ENCODE assay signal across 23 cellular contexts in the genomic region with DNA sequence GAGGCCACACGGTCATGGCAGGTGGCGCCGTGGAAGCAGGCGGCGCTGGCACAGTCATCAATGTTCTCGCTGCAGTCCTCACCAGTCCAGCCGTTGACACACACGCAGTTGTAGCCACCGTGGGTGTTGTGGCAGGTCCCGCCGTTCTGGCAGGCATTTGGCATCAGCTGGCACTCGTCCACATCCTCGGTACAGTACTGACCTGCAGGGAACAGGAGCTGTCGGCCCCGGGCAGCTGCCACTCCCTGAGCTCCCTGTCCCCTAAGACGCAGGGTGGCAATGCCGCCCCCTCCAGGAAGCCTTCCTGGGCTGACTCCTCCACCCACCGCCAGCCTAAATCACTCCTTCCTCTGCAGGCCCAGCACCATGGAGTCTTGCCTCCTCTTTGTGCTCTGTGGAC.
"Had no signal": no experiment of that assay in that cellular context is flagged by ENCODE, and none has a peak within 500 bp of the region (broad histone marks: within the 10 kb centered on the region; RNA-seq: fewer than 3 reads in every experiment).

No MANE protein-coding gene starts in this region.

- H3K4me1 ChIP-seq: ascending aorta, prostate gland, testis had no signal

- H3K27ac ChIP-seq: ascending aorta, brain microvascular endothelial cell, prostate gland, testis, WERI-Rb-1 had no signal

- ATAC-seq: activated CD8-positive, alpha-beta T cell treated with anti-CD3 and anti-CD28 coated beads, Interleukin-2, amount 10 ng/mL, durations not matched to agents 7 days and 5 days; activated naive CD4-positive, alpha-beta T cell treated with anti-CD3 and anti-CD28 coated beads, Interleukin-2, amount 50 U/mL, for 72 hours; activated T-helper 17 cell treated with anti-CD3 and anti-CD28 coated beads, Interleukin-2, amount 50 U/mL, for 72 hours; effector memory CD8-positive, alpha-beta T cell; esophagus mucosa; left cardiac atrium; natural killer cell; stimulated activated naive B cell treated with anti-CD40 and anti-IgM and Interleukin-4, amounts not matched to agents 10 μg/mL and 1 μg/mL and 100 μg/mL, for 72 hours had no signal

- H3K4me3 ChIP-seq: ascending aorta, dorsolateral prefrontal cortex, lung, prostate gland, testis had no signal

- H3K27me3 ChIP-seq: ascending aorta, brain microvascular endothelial cell, dorsolateral prefrontal cortex, testis had no signal

- H3K9me3 ChIP-seq: ascending aorta, prostate gland, testis had no signal

- DNase-seq: activated CD4-positive, alpha-beta T cell treated with anti-CD3 and anti-CD28 coated beads for 1 hour; activated CD4-positive, alpha-beta T cell treated with anti-CD3 and anti-CD28 coated beads, Interleukin-2, amount 50 U/mL, for 1 hour; activated CD8-positive, alpha-beta memory T cell treated with anti-CD3 and anti-CD28 coated beads, Interleukin-2, amount 50 U/mL, for 4 hours; activated CD8-positive, alpha-beta T cell treated with anti-CD3 and anti-CD28 coated beads, Interleukin-2, amount 10 ng/mL, durations not matched to agents 7 days and 5 days; activated T-cell treated with anti-CD3 and anti-CD28 coated beads, Interleukin-2, amount 50 U/mL, for 24 hours; brain microvascular endothelial cell; central memory CD4-positive, alpha-beta T cell; dorsolateral prefrontal cortex; effector memory CD8-positive, alpha-beta T cell; glutamatergic neuron; left cardiac atrium; natural killer cell; stimulated activated CD4-positive, alpha-beta T cell treated with anti-CD3 and anti-CD28 coated beads, Interleukin-2, amount 100 ng/mL, for 48 hours; stimulated activated CD8-positive, alpha-beta memory T cell treated with anti-CD3 and anti-CD28 coated beads, Interleukin-4, amount 100 ng/mL, for 48 hours; stimulated activated naive B cell treated with anti-CD40 and anti-IgM and Interleukin-4, amounts not matched to agents 10 μg/mL and 1 μg/mL and 100 μg/mL, for 72 hours; testis; WERI-Rb-1 had no signal
